ENCODE assay signal across 15 cellular contexts in genomic region chr7:25553580-25554274, GRCh38.
DNase-seq lines count a peak whose midpoint lies in the region; ATAC-seq and TF ChIP-seq lines count a peak whose summit lies in the region.
"Had no signal": no experiment of that assay in that cellular context is flagged by ENCODE, and none has a peak within 500 bp of the region (broad histone marks: within the 10 kb centered on the region; RNA-seq: fewer than 3 reads in every experiment).

No MANE protein-coding gene starts in this region.

- no peak for DNase-seq in Right ventricle myocardium inferior (ENCODE audit: missing footprints)
- no peak for DNase-seq in cardiac septum (ENCODE audit: low spot score)
- DNase-seq in NCI-H526 treated with DMSO at 0.1 percent for 48 hours (lab: John Stamatoyannopoulos, UW) = peak; percentile 39
- no peak for DNase-seq in glutamatergic neuron
- DNase-seq in stimulated activated effector memory CD8-positive, alpha-beta T cell treated with anti-CD3 and anti-CD28 coated beads, Interleukin-12 subunit alpha, Interleukin-12 subunit beta, amount 100 ng/mL, for 72 hours (ENCODE audit: low spot score in 2 of 2) = no peak
- DNase-seq in NCI-H524 (lab: John Stamatoyannopoulos, UW) = no peak
- no peak for DNase-seq in NCI-H774 (lab: John Stamatoyannopoulos, UW)
- no peak for DNase-seq in midbrain (lab: John Stamatoyannopoulos, UW)
- DNase-seq: AML-193, DND-41, GM23248, NCI-H1105, NCI-H1694, NCI-H2081 treated with DMSO at 0.1 percent for 48 hours had no signal

- H3K4me1 Mint-ChIP-seq in glutamatergic neuron (ENCODE audit: low read depth, unreplicated experiment) = peaks cover 53% of the 10 kb centered on the region
- no peaks in the 10 kb centered on the region for H3K4me1 Mint-ChIP-seq in stimulated activated effector memory CD8-positive, alpha-beta T cell treated with anti-CD3 and anti-CD28 coated beads, Interleukin-12 subunit alpha, Interleukin-12 subunit beta, amount 100 ng/mL, for 72 hours

- peak overlapping the region; percentile 87 for H3K27ac Mint-ChIP-seq in glutamatergic neuron (ENCODE audit: unreplicated experiment)
- H3K27ac Mint-ChIP-seq in stimulated activated effector memory CD8-positive, alpha-beta T cell treated with anti-CD3 and anti-CD28 coated beads, Interleukin-12 subunit alpha, Interleukin-12 subunit beta, amount 100 ng/mL, for 72 hours = no peak overlapping the region

- peaks cover 5% of the 10 kb centered on the region for H3K36me3 Mint-ChIP-seq in glutamatergic neuron (ENCODE audit: unreplicated experiment)
- no peaks in the 10 kb centered on the region for H3K36me3 Mint-ChIP-seq in stimulated activated effector memory CD8-positive, alpha-beta T cell treated with anti-CD3 and anti-CD28 coated beads, Interleukin-12 subunit alpha, Interleukin-12 subunit beta, amount 100 ng/mL, for 72 hours

- H3K27me3 Mint-ChIP-seq in glutamatergic neuron (ENCODE audit: unreplicated experiment) = peaks cover 5% of the 10 kb centered on the region

- peaks cover 11% of the 10 kb centered on the region for H3K9me3 Mint-ChIP-seq in glutamatergic neuron (ENCODE audit: unreplicated experiment)
- no peaks in the 10 kb centered on the region for H3K9me3 Mint-ChIP-seq in stimulated activated effector memory CD8-positive, alpha-beta T cell treated with anti-CD3 and anti-CD28 coated beads, Interleukin-12 subunit alpha, Interleukin-12 subunit beta, amount 100 ng/mL, for 72 hours

- peak overlapping the region; percentile 61 for H3K4me3 Mint-ChIP-seq in glutamatergic neuron (ENCODE audit: unreplicated experiment)
- H3K4me3 Mint-ChIP-seq in stimulated activated effector memory CD8-positive, alpha-beta T cell treated with anti-CD3 and anti-CD28 coated beads, Interleukin-12 subunit alpha, Interleukin-12 subunit beta, amount 100 ng/mL, for 72 hours = no peak overlapping the region

- intact Hi-C loops in Right ventricle myocardium inferior (cut with DNase I) (loop anchor here (5.0 kb wide), 1 partner anchor 296 kb away; no protein-coding TSS in a partner anchor), cardiac septum (cut with DNase I) (no loop called here)

- peak; percentile 69 for ATAC-seq in Right ventricle myocardium inferior
- peak; percentile 32 for ATAC-seq in stimulated activated effector memory CD8-positive, alpha-beta T cell treated with anti-CD3 and anti-CD28 coated beads, Interleukin-12 subunit alpha, Interleukin-12 subunit beta, amount 100 ng/mL, for 72 hours
- ATAC-seq: K562 had no signal

- TF ChIP-seq CTCF in glutamatergic neuron (IDR thresholded peaks at IDR 0.05; ENCODE audit: partially characterized antibody, unreplicated experiment) = no peak
